Comparison of ENCODE assay signal across 3 cellular contexts in the genomic region with DNA sequence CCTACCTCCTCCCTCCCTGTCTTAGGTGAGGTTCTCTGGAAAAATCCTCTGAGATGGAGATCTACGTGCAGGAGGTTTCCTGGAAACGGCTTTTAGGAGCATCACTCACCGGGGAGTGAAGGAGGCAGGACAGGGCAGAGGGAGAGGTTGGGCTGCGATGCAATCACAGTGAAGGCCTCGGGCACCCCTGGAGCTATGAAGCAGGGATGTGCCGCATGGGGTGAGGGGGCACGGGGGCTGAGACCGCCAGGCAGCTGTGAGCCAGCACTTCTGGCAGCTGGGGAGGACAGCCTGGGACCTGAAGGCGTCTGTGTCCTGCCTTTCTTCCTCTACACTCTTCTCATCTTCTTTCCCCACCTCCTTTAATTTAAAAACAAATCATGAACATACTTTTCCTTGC.
TF ChIP-seq lines count a peak whose summit lies in the region.

No MANE protein-coding gene starts in this region.

TF ChIP-seq in GM23338, 12 proteins besides CTCF, POLR2A, EP300 and RAD21 (continues in another document):
- TF ChIP-seq, protein P1, sequence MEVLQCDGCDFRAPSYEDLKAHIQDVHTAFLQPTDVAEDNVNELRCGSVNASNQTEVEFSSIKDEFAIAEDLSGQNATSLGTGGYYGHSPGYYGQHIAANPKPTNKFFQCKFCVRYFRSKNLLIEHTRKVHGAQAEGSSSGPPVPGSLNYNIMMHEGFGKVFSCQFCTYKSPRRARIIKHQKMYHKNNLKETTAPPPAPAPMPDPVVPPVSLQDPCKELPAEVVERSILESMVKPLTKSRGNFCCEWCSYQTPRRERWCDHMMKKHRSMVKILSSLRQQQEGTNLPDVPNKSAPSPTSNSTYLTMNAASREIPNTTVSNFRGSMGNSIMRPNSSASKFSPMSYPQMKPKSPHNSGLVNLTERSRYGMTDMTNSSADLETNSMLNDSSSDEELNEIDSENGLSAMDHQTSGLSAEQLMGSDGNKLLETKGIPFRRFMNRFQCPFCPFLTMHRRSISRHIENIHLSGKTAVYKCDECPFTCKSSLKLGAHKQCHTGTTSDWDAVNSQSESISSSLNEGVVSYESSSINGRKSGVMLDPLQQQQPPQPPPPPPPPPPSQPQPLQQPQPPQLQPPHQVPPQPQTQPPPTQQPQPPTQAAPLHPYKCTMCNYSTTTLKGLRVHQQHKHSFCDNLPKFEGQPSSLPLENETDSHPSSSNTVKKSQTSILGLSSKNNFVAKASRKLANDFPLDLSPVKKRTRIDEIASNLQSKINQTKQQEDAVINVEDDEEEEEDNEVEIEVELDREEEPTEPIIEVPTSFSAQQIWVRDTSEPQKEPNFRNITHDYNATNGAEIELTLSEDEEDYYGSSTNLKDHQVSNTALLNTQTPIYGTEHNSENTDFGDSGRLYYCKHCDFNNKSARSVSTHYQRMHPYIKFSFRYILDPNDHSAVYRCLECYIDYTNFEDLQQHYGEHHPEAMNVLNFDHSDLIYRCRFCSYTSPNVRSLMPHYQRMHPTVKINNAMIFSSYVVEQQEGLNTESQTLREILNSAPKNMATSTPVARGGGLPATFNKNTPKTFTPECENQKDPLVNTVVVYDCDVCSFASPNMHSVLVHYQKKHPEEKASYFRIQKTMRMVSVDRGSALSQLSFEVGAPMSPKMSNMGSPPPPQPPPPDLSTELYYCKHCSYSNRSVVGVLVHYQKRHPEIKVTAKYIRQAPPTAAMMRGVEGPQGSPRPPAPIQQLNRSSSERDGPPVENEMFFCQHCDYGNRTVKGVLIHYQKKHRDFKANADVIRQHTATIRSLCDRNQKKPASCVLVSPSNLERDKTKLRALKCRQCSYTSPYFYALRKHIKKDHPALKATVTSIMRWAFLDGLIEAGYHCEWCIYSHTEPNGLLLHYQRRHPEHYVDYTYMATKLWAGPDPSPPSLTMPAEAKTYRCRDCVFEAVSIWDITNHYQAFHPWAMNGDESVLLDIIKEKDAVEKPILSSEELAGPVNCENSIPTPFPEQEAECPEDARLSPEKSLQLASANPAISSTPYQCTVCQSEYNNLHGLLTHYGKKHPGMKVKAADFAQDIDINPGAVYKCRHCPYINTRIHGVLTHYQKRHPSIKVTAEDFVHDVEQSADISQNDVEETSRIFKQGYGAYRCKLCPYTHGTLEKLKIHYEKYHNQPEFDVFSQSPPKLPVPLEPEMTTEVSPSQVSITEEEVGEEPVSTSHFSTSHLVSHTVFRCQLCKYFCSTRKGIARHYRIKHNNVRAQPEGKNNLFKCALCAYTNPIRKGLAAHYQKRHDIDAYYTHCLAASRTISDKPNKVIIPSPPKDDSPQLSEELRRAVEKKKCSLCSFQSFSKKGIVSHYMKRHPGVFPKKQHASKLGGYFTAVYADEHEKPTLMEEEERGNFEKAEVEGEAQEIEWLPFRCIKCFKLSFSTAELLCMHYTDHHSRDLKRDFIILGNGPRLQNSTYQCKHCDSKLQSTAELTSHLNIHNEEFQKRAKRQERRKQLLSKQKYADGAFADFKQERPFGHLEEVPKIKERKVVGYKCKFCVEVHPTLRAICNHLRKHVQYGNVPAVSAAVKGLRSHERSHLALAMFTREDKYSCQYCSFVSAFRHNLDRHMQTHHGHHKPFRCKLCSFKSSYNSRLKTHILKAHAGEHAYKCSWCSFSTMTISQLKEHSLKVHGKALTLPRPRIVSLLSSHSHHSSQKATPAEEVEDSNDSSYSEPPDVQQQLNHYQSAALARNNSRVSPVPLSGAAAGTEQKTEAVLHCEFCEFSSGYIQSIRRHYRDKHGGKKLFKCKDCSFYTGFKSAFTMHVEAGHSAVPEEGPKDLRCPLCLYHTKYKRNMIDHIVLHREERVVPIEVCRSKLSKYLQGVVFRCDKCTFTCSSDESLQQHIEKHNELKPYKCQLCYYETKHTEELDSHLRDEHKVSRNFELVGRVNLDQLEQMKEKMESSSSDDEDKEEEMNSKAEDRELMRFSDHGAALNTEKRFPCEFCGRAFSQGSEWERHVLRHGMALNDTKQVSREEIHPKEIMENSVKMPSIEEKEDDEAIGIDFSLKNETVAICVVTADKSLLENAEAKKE (CRISPR knock-in tag; IDR thresholded peaks at IDR 0.05): no peak
- TF ChIP-seq STAT1 (IDR thresholded peaks at IDR 0.05; ENCODE audit: unreplicated experiment): no peak
- TF ChIP-seq, protein P2, sequence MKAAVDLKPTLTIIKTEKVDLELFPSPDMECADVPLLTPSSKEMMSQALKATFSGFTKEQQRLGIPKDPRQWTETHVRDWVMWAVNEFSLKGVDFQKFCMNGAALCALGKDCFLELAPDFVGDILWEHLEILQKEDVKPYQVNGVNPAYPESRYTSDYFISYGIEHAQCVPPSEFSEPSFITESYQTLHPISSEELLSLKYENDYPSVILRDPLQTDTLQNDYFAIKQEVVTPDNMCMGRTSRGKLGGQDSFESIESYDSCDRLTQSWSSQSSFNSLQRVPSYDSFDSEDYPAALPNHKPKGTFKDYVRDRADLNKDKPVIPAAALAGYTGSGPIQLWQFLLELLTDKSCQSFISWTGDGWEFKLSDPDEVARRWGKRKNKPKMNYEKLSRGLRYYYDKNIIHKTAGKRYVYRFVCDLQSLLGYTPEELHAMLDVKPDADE (IDR thresholded peaks at IDR 0.05): no peak

TF ChIP-seq in H1, 55 proteins besides CTCF, POLR2A, EP300 and RAD21:
- TF ChIP-seq TEAD4 (IDR thresholded peaks at IDR 0.05; ENCODE audit: low read depth, low read length): no peak
- TF ChIP-seq, protein P3, sequence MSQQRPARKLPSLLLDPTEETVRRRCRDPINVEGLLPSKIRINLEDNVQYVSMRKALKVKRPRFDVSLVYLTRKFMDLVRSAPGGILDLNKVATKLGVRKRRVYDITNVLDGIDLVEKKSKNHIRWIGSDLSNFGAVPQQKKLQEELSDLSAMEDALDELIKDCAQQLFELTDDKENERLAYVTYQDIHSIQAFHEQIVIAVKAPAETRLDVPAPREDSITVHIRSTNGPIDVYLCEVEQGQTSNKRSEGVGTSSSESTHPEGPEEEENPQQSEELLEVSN (IDR thresholded peaks at IDR 0.05): no peak
TF ChIP-seq in H1: peak in this region for 0.

TF ChIP-seq in SK-N-SH treated with all-trans-retinoic acid at 6 μM for 48 hours, 23 proteins besides CTCF, POLR2A, EP300 and RAD21:
- TF ChIP-seq ZFP3 (CRISPR knock-in tag; IDR thresholded peaks at IDR 0.05) (no peak), ZNF565 (CRISPR knock-in tag; conservative IDR thresholded peaks at IDR 0.05; ENCODE audit: low read depth) (no peak), CSRNP3 (CRISPR knock-in tag; IDR thresholded peaks at IDR 0.05) (no peak), ZNF8 (CRISPR knock-in tag; IDR thresholded peaks at IDR 0.05) (no peak), GLIS3 (CRISPR knock-in tag; IDR thresholded peaks at IDR 0.05) (no peak), PPARA (CRISPR knock-in tag; IDR thresholded peaks at IDR 0.05; ENCODE audit: borderline replicate concordance) (no peak), TCF4 (CRISPR knock-in tag; IDR thresholded peaks at IDR 0.05; ENCODE audit: borderline replicate concordance) (no peak), ISL1 (CRISPR knock-in tag; IDR thresholded peaks at IDR 0.05) (no peak), ZFP30 (CRISPR knock-in tag; IDR thresholded peaks at IDR 0.05) (no peak), ZNF70 (CRISPR knock-in tag; IDR thresholded peaks at IDR 0.05) (no peak), ZC3H10 (CRISPR knock-in tag; IDR thresholded peaks at IDR 0.05) (no peak)
- TF ChIP-seq, protein P4, sequence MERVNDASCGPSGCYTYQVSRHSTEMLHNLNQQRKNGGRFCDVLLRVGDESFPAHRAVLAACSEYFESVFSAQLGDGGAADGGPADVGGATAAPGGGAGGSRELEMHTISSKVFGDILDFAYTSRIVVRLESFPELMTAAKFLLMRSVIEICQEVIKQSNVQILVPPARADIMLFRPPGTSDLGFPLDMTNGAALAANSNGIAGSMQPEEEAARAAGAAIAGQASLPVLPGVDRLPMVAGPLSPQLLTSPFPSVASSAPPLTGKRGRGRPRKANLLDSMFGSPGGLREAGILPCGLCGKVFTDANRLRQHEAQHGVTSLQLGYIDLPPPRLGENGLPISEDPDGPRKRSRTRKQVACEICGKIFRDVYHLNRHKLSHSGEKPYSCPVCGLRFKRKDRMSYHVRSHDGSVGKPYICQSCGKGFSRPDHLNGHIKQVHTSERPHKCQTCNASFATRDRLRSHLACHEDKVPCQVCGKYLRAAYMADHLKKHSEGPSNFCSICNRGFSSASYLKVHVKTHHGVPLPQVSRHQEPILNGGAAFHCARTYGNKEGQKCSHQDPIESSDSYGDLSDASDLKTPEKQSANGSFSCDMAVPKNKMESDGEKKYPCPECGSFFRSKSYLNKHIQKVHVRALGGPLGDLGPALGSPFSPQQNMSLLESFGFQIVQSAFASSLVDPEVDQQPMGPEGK (CRISPR knock-in tag; IDR thresholded peaks at IDR 0.05; ENCODE audit: borderline replicate concordance): no peak
- TF ChIP-seq, protein P5, sequence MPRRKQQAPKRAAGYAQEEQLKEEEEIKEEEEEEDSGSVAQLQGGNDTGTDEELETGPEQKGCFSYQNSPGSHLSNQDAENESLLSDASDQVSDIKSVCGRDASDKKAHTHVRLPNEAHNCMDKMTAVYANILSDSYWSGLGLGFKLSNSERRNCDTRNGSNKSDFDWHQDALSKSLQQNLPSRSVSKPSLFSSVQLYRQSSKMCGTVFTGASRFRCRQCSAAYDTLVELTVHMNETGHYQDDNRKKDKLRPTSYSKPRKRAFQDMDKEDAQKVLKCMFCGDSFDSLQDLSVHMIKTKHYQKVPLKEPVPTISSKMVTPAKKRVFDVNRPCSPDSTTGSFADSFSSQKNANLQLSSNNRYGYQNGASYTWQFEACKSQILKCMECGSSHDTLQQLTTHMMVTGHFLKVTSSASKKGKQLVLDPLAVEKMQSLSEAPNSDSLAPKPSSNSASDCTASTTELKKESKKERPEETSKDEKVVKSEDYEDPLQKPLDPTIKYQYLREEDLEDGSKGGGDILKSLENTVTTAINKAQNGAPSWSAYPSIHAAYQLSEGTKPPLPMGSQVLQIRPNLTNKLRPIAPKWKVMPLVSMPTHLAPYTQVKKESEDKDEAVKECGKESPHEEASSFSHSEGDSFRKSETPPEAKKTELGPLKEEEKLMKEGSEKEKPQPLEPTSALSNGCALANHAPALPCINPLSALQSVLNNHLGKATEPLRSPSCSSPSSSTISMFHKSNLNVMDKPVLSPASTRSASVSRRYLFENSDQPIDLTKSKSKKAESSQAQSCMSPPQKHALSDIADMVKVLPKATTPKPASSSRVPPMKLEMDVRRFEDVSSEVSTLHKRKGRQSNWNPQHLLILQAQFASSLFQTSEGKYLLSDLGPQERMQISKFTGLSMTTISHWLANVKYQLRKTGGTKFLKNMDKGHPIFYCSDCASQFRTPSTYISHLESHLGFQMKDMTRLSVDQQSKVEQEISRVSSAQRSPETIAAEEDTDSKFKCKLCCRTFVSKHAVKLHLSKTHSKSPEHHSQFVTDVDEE (CRISPR knock-in tag; IDR thresholded peaks at IDR 0.05): no peak
